ENCODE assay signal across 8 cellular contexts in genomic region chr13:95404141-95404882, GRCh38.
DNase-seq lines count a peak whose midpoint lies in the region; ATAC-seq, FAIRE-seq and TF ChIP-seq lines count a peak whose summit lies in the region.

No MANE protein-coding gene starts in this region.

- peak; percentile 67 for FAIRE-seq in kidney (lab: Jason Lieb, UNC)

- intact Hi-C loops in kidney (cut with DNase I) = loop anchor here (5.0 kb wide), 1 partner anchor 212 kb away; no protein-coding TSS in a partner anchor

- no peaks in the 10 kb centered on the region for H3K9me3 Mint-ChIP-seq in chondrocyte (ENCODE audit: low read depth)

- H3K4me1 ChIP-seq in kidney (ENCODE audit: control insufficient read depth in 1 of 2, insufficient read depth in 1 of 2, low read depth in 1 of 2, low read length in 2 of 2) = peaks cover 0 to 3% of the 10 kb centered on the region in 2 donors

- ATAC-seq in GM18861 (IDR thresholded peaks at IDR 0.05; ENCODE audit: unreplicated experiment) (peak; percentile 87), HG03097 (IDR thresholded peaks at IDR 0.05; ENCODE audit: low FRiP score, unreplicated experiment) (peak; percentile 88)

- no peak overlapping the region for H3K27ac Mint-ChIP-seq in chondrocyte (ENCODE audit: unreplicated experiment)

- peak; percentile 86 for DNase-seq in AG08395 (ENCODE audit: low spot score)
- peak; percentile 44 for DNase-seq in NCI-H2196 treated with DMSO at 0.1 percent for 48 hours (lab: John Stamatoyannopoulos, UW; ENCODE audit: unreplicated experiment)
- DNase-seq in activated CD4-positive, alpha-beta T cell treated with anti-CD3 and anti-CD28 coated beads for 1 hour = peak; percentile 64
- no peak for DNase-seq in chondrocyte (ENCODE audit: low spot score)
- peak; percentile 91 for DNase-seq in kidney
- peak; percentile 50 to 67 for DNase-seq in stimulated activated CD4-positive, alpha-beta T cell treated with anti-CD3 and anti-CD28 coated beads, Interleukin-15, amount 100 ng/mL, for 1 hour (ENCODE audit: low read depth in 1 of 2, low spot score in 1 of 2)

- H3K27ac ChIP-seq in kidney (ENCODE audit: low read depth in 2 of 2, low read length in 2 of 2) = no peak overlapping the region

- H3K4me1 Mint-ChIP-seq in chondrocyte (ENCODE audit: low read depth) = peaks cover 3% of the 10 kb centered on the region

- H3K27me3 Mint-ChIP-seq in chondrocyte (ENCODE audit: low read depth) = peaks cover 10% of the 10 kb centered on the region

- H3K4me3 ChIP-seq in kidney (ENCODE audit: low read length in 2 of 2) = peak overlapping the region; percentile 51 to 60

- no peaks in the 10 kb centered on the region for H3K36me3 Mint-ChIP-seq in chondrocyte (ENCODE audit: low read depth)

- TF ChIP-seq CTCF in chondrocyte (IDR thresholded peaks at IDR 0.05) = peak; percentile 99
- peak; percentile 98 for TF ChIP-seq CTCF in kidney (IDR thresholded peaks at IDR 0.05; ENCODE audit: borderline replicate concordance, extremely low read depth, insufficient read depth)

- H3K36me3 ChIP-seq in kidney (ENCODE audit: control insufficient read depth in 1 of 2, insufficient read depth in 2 of 2, low read length in 2 of 2) = no peaks in the 10 kb centered on the region

- peak overlapping the region; percentile 75 for H3K4me3 Mint-ChIP-seq in chondrocyte (ENCODE audit: unreplicated experiment)

- H3K9ac ChIP-seq in kidney (ENCODE audit: low read length in 2 of 2) = peak overlapping the region in 1 of 2 donors; percentile 34

- no peaks in the 10 kb centered on the region for H3K9me3 ChIP-seq in kidney (ENCODE audit: control insufficient read depth in 1 of 2, low read length in 2 of 2)
